In the genomic region with DNA sequence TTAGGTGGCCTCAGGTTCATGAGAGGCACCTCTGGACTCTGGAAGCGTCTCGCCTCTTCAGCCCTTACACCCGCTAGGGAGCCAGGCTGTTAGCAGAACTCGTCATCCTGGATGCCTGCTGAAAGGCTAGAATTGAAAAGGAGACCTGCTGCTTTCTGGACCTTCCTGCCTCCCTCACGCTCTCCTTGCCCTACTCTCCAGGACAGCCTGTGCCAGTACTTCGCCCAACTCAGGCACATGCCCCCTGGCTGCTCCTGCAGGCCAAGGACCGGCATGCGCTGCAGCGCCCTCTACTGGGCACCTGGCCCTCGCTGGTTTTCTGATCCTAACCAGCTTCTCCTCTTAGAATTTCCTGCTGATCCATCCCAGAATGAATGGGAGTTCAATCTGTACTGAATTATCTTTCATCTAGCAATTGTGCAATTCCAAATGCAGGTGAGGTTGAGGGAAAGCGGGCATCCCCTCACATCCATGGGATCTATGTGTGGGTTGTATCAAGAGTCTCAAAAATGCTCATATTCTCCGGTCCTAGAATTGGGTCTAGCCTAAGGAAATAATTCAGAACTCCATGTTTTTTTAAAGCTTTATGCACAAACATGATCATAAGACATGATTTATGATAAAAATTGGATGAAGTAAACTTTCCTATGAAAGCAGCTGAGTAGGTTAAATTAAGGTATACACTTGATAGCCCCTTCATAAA, we compare ENCODE assay signal across 8 cellular contexts.
DNase-seq lines count a peak whose midpoint lies in the region; ATAC-seq and TF ChIP-seq lines count a peak whose summit lies in the region.

No MANE protein-coding gene starts in this region.

- H3K4me3 ChIP-seq in AG04449 (ENCODE audit: low read depth, low read length) = no peak overlapping the region

- POLR2A ChIA-PET in AG04449 (lab: Yijun Ruan, JAX) = no interaction called here

- CTCF ChIA-PET in AG04449 (lab: Yijun Ruan, JAX) = interaction anchor here (0.6 to 7.1 kb wide), 30 partner anchors 9 to 417 kb away, joined by 3 to 113 read pairs (median 4); no protein-coding TSS in a partner anchor

- TF ChIP-seq POLR2A in GM19193 (IDR thresholded peaks at IDR 0.05; ENCODE audit: extremely low read depth, insufficient read depth, insufficient read length) = peak; percentile 9

- DNase-seq in AG04449 (ENCODE audit: low read depth, low spot score) = no peak
- DNase-seq in NCI-H526 treated with DMSO at 0.1 percent for 48 hours (lab: John Stamatoyannopoulos, UW) = peak; percentile 40
- DNase-seq in activated CD8-positive, alpha-beta memory T cell treated with anti-CD3 and anti-CD28 coated beads for 1 hour (ENCODE audit: extremely low read depth in 1 of 2, low read depth in 1 of 2) = peak; percentile 28 to 61
- DNase-seq in effector CD8-positive, alpha-beta T cell (lab: John Stamatoyannopoulos, UW) = peak; percentile 54
- DNase-seq in myocyte (ENCODE audit: low read depth) = peak; percentile 55
- peak; percentile 34 to 43 for DNase-seq in stimulated activated CD8-positive, alpha-beta memory T cell treated with anti-CD3 and anti-CD28 coated beads, Interleukin-7, amount 100 ng/mL, for 4 hours (ENCODE audit: low read depth in 2 of 2)

- peak; percentile 94 for TF ChIP-seq CTCF in AG04449 (IDR thresholded peaks at IDR 0.05; ENCODE audit: insufficient read depth, low read length, missing control alignments)

- no peak for ATAC-seq in HG03280 (IDR thresholded peaks at IDR 0.05; ENCODE audit: unreplicated experiment)
